Comparison of ENCODE assay signal across 3 cellular contexts in the genomic region with DNA sequence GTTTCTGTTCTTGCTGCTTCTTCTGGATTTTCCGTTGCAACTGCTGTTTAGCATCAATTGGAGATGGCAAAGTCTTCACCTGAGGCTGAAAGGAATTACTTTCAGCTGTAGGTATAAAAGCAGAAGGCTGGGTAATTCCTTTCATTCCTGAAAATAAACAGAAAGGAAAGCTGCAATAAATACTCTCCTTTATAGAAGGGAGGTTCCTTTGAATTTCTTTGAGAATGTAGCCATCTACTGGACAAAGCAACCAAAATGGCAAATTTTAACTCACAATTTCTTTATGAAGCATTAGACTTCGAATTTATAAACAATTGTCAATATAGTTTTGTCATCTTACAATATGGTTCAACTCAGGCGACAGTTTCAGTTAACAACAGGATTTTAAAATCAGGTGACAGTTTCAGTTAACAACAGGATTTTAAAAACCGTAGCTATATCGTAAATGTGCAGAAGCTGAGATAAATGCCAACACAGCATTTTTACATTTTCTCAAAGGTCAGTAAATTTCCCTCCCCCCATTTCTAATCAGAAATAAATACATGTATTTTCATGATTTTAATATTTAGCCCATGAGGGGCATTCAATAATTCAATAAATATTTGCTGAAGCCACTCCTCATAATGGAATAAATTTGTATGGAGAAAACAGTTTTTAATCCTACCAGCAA.
TF ChIP-seq lines count a peak whose summit lies in the region.

No MANE protein-coding gene starts in this region.

TF ChIP-seq in SK-N-SH, 30 proteins besides CTCF, POLR2A, EP300 and RAD21:
- TF ChIP-seq TEAD4 (IDR thresholded peaks at IDR 0.05; ENCODE audit: borderline replicate concordance, insufficient read depth) (no peak), TAF1 (IDR thresholded peaks at IDR 0.05; ENCODE audit: borderline replicate concordance, low read depth, low read length) (no peak), MEF2A (IDR thresholded peaks at IDR 0.05; ENCODE audit: borderline replicate concordance, low read depth) (no peak), SMC3 (IDR thresholded peaks at IDR 0.05; ENCODE audit: low read depth, low read length) (no peak), FOXJ3 (CRISPR knock-in tag; IDR thresholded peaks at IDR 0.05) (no peak), EZH2phosphoT487 (IDR thresholded peaks at IDR 0.05; ENCODE audit: borderline replicate concordance, low read depth) (no peak), GABPA (IDR thresholded peaks at IDR 0.05; ENCODE audit: low read depth) (no peak), RCOR1 (IDR thresholded peaks at IDR 0.05; ENCODE audit: low read length) (no peak), RXRA (IDR thresholded peaks at IDR 0.05; ENCODE audit: borderline replicate concordance, low read depth) (no peak), ELF1 (IDR thresholded peaks at IDR 0.05) (no peak), MXI1 (IDR thresholded peaks at IDR 0.05; ENCODE audit: low read depth, low read length) (no peak), JUND (IDR thresholded peaks at IDR 0.05) (no peak), GATA2 (CRISPR knock-in tag; IDR thresholded peaks at IDR 0.05) (no peak), YY1 (IDR thresholded peaks at IDR 0.05; ENCODE audit: low read depth) (no peak), USF2 (IDR thresholded peaks at IDR 0.05; ENCODE audit: borderline replicate concordance, low read depth, low read length) (no peak), FOXM1 (IDR thresholded peaks at IDR 0.05; ENCODE audit: low read depth) (no peak), NRF1 (IDR thresholded peaks at IDR 0.05; ENCODE audit: low read depth, low read length) (no peak), POLR2AphosphoS5 (IDR thresholded peaks at IDR 0.05; ENCODE audit: low read depth, low read length) (no peak)
- TF ChIP-seq, protein P1, sequence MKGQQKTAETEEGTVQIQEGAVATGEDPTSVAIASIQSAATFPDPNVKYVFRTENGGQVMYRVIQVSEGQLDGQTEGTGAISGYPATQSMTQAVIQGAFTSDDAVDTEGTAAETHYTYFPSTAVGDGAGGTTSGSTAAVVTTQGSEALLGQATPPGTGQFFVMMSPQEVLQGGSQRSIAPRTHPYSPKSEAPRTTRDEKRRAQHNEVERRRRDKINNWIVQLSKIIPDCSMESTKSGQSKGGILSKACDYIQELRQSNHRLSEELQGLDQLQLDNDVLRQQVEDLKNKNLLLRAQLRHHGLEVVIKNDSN (IDR thresholded peaks at IDR 0.05; ENCODE audit: borderline replicate concordance, low read depth), result no peak
- TF ChIP-seq, protein P2, sequence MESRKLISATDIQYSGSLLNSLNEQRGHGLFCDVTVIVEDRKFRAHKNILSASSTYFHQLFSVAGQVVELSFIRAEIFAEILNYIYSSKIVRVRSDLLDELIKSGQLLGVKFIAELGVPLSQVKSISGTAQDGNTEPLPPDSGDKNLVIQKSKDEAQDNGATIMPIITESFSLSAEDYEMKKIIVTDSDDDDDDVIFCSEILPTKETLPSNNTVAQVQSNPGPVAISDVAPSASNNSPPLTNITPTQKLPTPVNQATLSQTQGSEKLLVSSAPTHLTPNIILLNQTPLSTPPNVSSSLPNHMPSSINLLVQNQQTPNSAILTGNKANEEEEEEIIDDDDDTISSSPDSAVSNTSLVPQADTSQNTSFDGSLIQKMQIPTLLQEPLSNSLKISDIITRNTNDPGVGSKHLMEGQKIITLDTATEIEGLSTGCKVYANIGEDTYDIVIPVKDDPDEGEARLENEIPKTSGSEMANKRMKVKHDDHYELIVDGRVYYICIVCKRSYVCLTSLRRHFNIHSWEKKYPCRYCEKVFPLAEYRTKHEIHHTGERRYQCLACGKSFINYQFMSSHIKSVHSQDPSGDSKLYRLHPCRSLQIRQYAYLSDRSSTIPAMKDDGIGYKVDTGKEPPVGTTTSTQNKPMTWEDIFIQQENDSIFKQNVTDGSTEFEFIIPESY (IDR thresholded peaks at IDR 0.05; ENCODE audit: borderline replicate concordance, low read depth), result no peak
TF ChIP-seq in SK-N-SH: peak in this region for 0.

TF ChIP-seq in SK-N-SH treated with all-trans-retinoic acid at 6 μM for 48 hours, 23 proteins besides CTCF, POLR2A, EP300 and RAD21:
- TF ChIP-seq POU6F1 (CRISPR knock-in tag; IDR thresholded peaks at IDR 0.05; ENCODE audit: borderline replicate concordance, low read depth) (no peak), ZNF70 (CRISPR knock-in tag; IDR thresholded peaks at IDR 0.05) (no peak), BACH2 (CRISPR knock-in tag; IDR thresholded peaks at IDR 0.05; ENCODE audit: borderline replicate concordance) (no peak), ESRRG (CRISPR knock-in tag; IDR thresholded peaks at IDR 0.05) (no peak)

TF ChIP-seq in H1, 55 proteins besides CTCF, POLR2A, EP300 and RAD21:
- TF ChIP-seq TCF12 (IDR thresholded peaks at IDR 0.05; ENCODE audit: low read depth, low read length) (no peak), MAFK (IDR thresholded peaks at IDR 0.05; ENCODE audit: low read depth, low read length) (peak; percentile 80; the same call in 1 of the 2 replicates)
